ENCODE assay signal across 8 cellular contexts in genomic region chr17:65121916-65122821, GRCh38. TPM values are rescaled to one million over a fixed set of nuclear protein-coding genes. Genes with fewer than 3 reads are reported as not detected.
DNase-seq lines count a peak whose midpoint lies in the region; ATAC-seq and TF ChIP-seq lines count a peak whose summit lies in the region.

No MANE protein-coding gene starts in this region.

- H3K27ac Mint-ChIP-seq in T-helper 1 cell treated with Interleukin-12 subunit alpha and Interleukin-12 subunit beta and Interleukin-4 antibody, amounts not matched to agents 30 μg/mL and 1 μg/mL, for 36 hours: peak overlapping the region; percentile 88

- no peaks in the 10 kb centered on the region for H3K27me3 ChIP-seq in left ventricle myocardium inferior (ENCODE audit: low read depth)
- H3K27me3 ChIP-seq in gastroesophageal sphincter: no peaks in the 10 kb centered on the region

- peak overlapping the region; percentile 74 for H3K4me3 ChIP-seq in left ventricle myocardium inferior
- peak overlapping the region; percentile 64 to 80 for H3K4me3 ChIP-seq in gastroesophageal sphincter

- no peaks in the 10 kb centered on the region for H3K36me3 Mint-ChIP-seq in T-helper 1 cell treated with Interleukin-12 subunit alpha and Interleukin-12 subunit beta and Interleukin-4 antibody, amounts not matched to agents 30 μg/mL and 1 μg/mL, for 36 hours (ENCODE audit: low read depth)

- H3K4me1 ChIP-seq in left ventricle myocardium inferior: peaks cover 10% of the 10 kb centered on the region
- H3K4me1 ChIP-seq in gastroesophageal sphincter: peaks cover 0 to 14% (median 5%) of the 10 kb centered on the region in 3 donors

- H3K9me3 ChIP-seq in left ventricle myocardium inferior (replicated peaks): no peaks in the 10 kb centered on the region
- no peaks in the 10 kb centered on the region for H3K9me3 ChIP-seq in gastroesophageal sphincter

- H3K4me1 Mint-ChIP-seq in T-helper 1 cell treated with Interleukin-12 subunit alpha and Interleukin-12 subunit beta and Interleukin-4 antibody, amounts not matched to agents 30 μg/mL and 1 μg/mL, for 36 hours (ENCODE audit: low read depth): peaks cover 21% of the 10 kb centered on the region

- H3K27ac ChIP-seq in left ventricle myocardium inferior (replicated peaks): peak overlapping the region; percentile 92
- peak overlapping the region; percentile 74 to 96 (median 94) for H3K27ac ChIP-seq in gastroesophageal sphincter

- H3K36me3 ChIP-seq in left ventricle myocardium inferior: no peaks in the 10 kb centered on the region
- H3K36me3 ChIP-seq in gastroesophageal sphincter: no peaks in the 10 kb centered on the region

- no peaks in the 10 kb centered on the region for H3K9me3 Mint-ChIP-seq in T-helper 1 cell treated with Interleukin-12 subunit alpha and Interleukin-12 subunit beta and Interleukin-4 antibody, amounts not matched to agents 30 μg/mL and 1 μg/mL, for 36 hours

- no peak for TF ChIP-seq POLR2A in gastroesophageal sphincter (IDR thresholded peaks at IDR 0.05)

- peaks cover 15% of the 10 kb centered on the region for H3K27me3 Mint-ChIP-seq in T-helper 1 cell treated with Interleukin-12 subunit alpha and Interleukin-12 subunit beta and Interleukin-4 antibody, amounts not matched to agents 30 μg/mL and 1 μg/mL, for 36 hours (ENCODE audit: low read depth)

- TF ChIP-seq CTCF in left ventricle myocardium inferior (IDR thresholded peaks at IDR 0.05; ENCODE audit: borderline replicate concordance) (no peak), gastroesophageal sphincter (IDR thresholded peaks at IDR 0.05) (no peak)

- intact Hi-C loops in left ventricle myocardium inferior (cut with micrococcal nuclease): no loop called here
- intact Hi-C loops in Right ventricle myocardium inferior (cut with DNase I): loop anchor here (5.0 kb wide), 1 partner anchor 65 kb away; the partner anchor contains the start of gene GNA13

- ATAC-seq in Right ventricle myocardium inferior (no peak), gastroesophageal sphincter (no peak)

- peak overlapping the region; percentile 86 for H3K4me3 Mint-ChIP-seq in T-helper 1 cell treated with Interleukin-12 subunit alpha and Interleukin-12 subunit beta and Interleukin-4 antibody, amounts not matched to agents 30 μg/mL and 1 μg/mL, for 36 hours

- 52 to 67% methylated on average over 7 to 11 of the region's 12 CpGs for WGBS in gastroesophageal sphincter (ENCODE audit: low coverage in 1 of 2), 2 donors

- TF ChIP-seq EP300 in gastroesophageal sphincter (IDR thresholded peaks at IDR 0.05): no peak

- no peak for DNase-seq in left ventricle myocardium inferior
- no peak for DNase-seq in Right ventricle myocardium inferior (ENCODE audit: missing footprints)
- DNase-seq in stimulated activated CD4-positive, alpha-beta T cell treated with anti-CD3 and anti-CD28 coated beads, Interleukin-15, amount 100 ng/mL, for 24 hours: peak; percentile 75
- DNase-seq in Ammon's horn (ENCODE audit: low spot score): no peak
- DNase-seq in retina: no peak
- no peak for DNase-seq in COR-L47 (lab: John Stamatoyannopoulos, UW)

RNA-seq across cellular contexts. Expression of gene RGS9, which starts 15.0 kb away (rescaled TPM):
- 1.6 TPM for total RNA-seq in left ventricle myocardium inferior
- 2.8 TPM for total RNA-seq in Right ventricle myocardium inferior
- total RNA-seq in gastroesophageal sphincter: 10 to 100 TPM; 17.4 to 43.9 (median 40.8) TPM
